10 cellular contexts compared by ENCODE assay signal in the genomic region with DNA sequence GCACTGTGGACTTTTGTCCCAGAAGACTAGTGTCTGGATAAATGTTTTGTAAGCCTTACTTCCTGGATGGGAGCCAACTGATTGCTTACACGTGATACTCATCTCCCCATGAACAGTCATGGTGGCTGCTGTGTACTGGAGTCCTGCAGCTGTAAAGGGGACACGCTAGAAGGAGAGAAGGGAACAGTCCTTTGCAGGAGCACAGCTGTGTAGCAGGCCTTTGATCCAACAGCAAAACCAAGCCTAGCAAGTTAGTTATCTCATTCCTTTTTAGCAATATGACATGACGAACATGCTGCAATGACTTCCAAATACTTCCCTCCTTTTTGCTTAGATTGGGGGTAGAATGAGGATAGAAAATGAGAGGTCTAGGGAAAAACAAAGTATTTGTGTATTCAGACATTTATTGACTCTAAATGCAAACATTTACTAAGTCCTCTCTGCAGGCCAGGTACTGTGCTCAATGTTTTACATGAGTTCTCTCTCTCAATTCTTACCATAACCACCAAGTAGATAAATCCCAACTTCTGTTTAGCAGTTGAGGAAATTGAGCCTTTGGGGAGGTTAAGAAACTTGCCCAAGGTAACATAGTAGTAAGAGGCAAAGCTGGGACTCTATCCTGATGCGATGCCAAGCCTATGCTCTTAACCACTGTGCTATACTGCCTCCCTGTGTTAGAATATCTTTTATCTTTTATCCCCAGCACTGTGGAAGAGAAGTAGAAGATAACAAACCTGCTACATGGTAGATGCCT. TPM values are rescaled to one million over a fixed set of nuclear protein-coding genes. Genes with fewer than 3 reads are reported as not detected.
DNase-seq lines count a peak whose midpoint lies in the region; ATAC-seq and TF ChIP-seq lines count a peak whose summit lies in the region.
"Had no signal": no experiment of that assay in that cellular context is flagged by ENCODE, and none has a peak within 500 bp of the region (broad histone marks: within the 10 kb centered on the region; RNA-seq: fewer than 3 reads in every experiment).

No MANE protein-coding gene starts in this region.

- H3K27me3 Mint-ChIP-seq in chondrocyte (ENCODE audit: low read depth) (no peaks in the 10 kb centered on the region), immature natural killer cell (ENCODE audit: low read depth in 3 of 3) (peaks cover 1 to 8% (median 2%) of the 10 kb centered on the region in 3 donors)

- H3K27ac ChIP-seq in HEK293 (ENCODE audit: extremely low read depth, low read depth, low read length) = no peak overlapping the region
- H3K27ac ChIP-seq: SJSA1 had no signal

- H3K4me1 Mint-ChIP-seq in chondrocyte (ENCODE audit: low read depth) (peaks cover 20% of the 10 kb centered on the region), immature natural killer cell (no peaks in the 10 kb centered on the region)

- POLR2A ChIA-PET in HEK293 (lab: Yijun Ruan, JAX) = no interaction called here

- peaks cover 19% of the 10 kb centered on the region for H3K4me1 ChIP-seq in HEK293 (ENCODE audit: control insufficient read depth, insufficient read depth, low read length)

- no peak overlapping the region for H3K4me3 Mint-ChIP-seq in chondrocyte (ENCODE audit: unreplicated experiment)
- no peak overlapping the region for H3K4me3 Mint-ChIP-seq in immature natural killer cell

- peak; percentile 60 for TF ChIP-seq CTCF in HEK293 (tag by site-specific recombination; IDR thresholded peaks at IDR 0.05)
- TF ChIP-seq CTCF in chondrocyte (IDR thresholded peaks at IDR 0.05) = peak; percentile 76

- H3K36me3 ChIP-seq in HEK293 (ENCODE audit: control insufficient read depth in 2 of 2, insufficient read depth in 1 of 2, low read length in 2 of 2) = no peaks in the 10 kb centered on the region
- H3K36me3 ChIP-seq: neutrophil, SJSA1 had no signal

- no peaks in the 10 kb centered on the region for H3K36me3 Mint-ChIP-seq in chondrocyte (ENCODE audit: low read depth)
- H3K36me3 Mint-ChIP-seq in immature natural killer cell = no peaks in the 10 kb centered on the region

- H3K4me3 ChIP-seq in HEK293 (ENCODE audit: low read depth, low read length) = no peak overlapping the region
- H3K4me3 ChIP-seq: SJSA1 had no signal

- no peak overlapping the region for H3K27ac Mint-ChIP-seq in chondrocyte (ENCODE audit: unreplicated experiment)
- no peak overlapping the region for H3K27ac Mint-ChIP-seq in immature natural killer cell

- no peaks in the 10 kb centered on the region for H3K9me3 Mint-ChIP-seq in chondrocyte (ENCODE audit: low read depth)
- H3K9me3 Mint-ChIP-seq in immature natural killer cell = no peaks in the 10 kb centered on the region

- CTCF ChIA-PET in HEK293 (lab: Yijun Ruan, JAX) = interaction anchor here (0.6 to 1.4 kb wide), 6 partner anchors 20 to 593 kb away, joined by 3 to 4 read pairs (median 3); no protein-coding TSS in a partner anchor

- ATAC-seq in HG03520 (IDR thresholded peaks at IDR 0.05; ENCODE audit: unreplicated experiment) (no peak), GM19463 (IDR thresholded peaks at IDR 0.05; ENCODE audit: unreplicated experiment) (no peak)

- DNase-seq in DMS153 treated with DMSO at 0.1 percent for 48 hours (lab: John Stamatoyannopoulos, UW; ENCODE audit: unreplicated experiment) = peak; percentile 50
- peak; percentile 15 for DNase-seq in NCI-H82 treated with DMSO at 0.1 percent for 48 hours (lab: John Stamatoyannopoulos, UW; ENCODE audit: unreplicated experiment)
- DNase-seq in chondrocyte (ENCODE audit: low spot score) = no peak
- peak; percentile 62 to 66 for DNase-seq in lung microvascular endothelial cell (ENCODE audit: low read depth in 2 of 2)
- no peak for DNase-seq in immature natural killer cell

- H3K9me3 ChIP-seq in HEK293 (ENCODE audit: control insufficient read depth, insufficient read depth, low read depth, low read length) = no peaks in the 10 kb centered on the region
- H3K9me3 ChIP-seq: neutrophil, SJSA1 had no signal

TF ChIP-seq in HEK293, 187 proteins besides CTCF, POLR2A, EP300 and RAD21:
- 0 out of 2 replicates have a peak, but pooled peaks have one; percentile 26 for TF ChIP-seq ZNF654 (tag by site-specific recombination; IDR thresholded peaks at IDR 0.05; ENCODE audit: low read depth)
- TF ChIP-seq, protein P1, sequence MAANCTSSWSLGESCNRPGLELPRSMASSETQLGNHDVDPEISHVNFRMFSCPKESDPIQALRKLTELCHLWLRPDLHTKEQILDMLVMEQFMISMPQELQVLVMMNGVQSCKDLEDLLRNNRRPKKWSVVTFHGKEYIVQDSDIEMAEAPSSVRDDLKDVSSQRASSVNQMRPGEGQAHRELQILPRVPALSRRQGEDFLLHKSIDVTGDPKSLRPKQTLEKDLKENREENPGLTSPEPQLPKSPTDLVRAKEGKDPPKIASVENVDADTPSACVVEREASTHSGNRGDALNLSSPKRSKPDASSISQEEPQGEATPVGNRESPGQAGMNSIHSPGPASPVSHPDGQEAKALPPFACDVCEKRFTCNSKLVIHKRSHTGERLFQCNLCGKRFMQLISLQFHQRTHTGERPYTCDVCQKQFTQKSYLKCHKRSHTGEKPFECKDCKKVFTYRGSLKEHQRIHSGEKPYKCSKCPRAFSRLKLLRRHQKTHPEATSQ (tag by site-specific recombination; IDR thresholded peaks at IDR 0.05) = no peak

RNA-seq across cellular contexts. Expression of a gene that starts 55.4 kb away (rescaled TPM):
- total RNA-seq in chondrocyte (0.05 TPM in 1 of 3 replicates, not detected in the others), lung microvascular endothelial cell (under 0.01 and 0.20 TPM in 2 replicates)
- under 1 TPM; 0.04 to 0.37 (median 0.13) TPM for polyA plus RNA-seq in immature natural killer cell
- total RNA-seq: SJSA1 had no signal

Comparison
In these comparisons a context has a peak if more than half of its experiments do, and no peak if none do; other contexts are left out.
1. DNase-seq: peak in DMS153 treated with DMSO at 0.1 percent for 48 hours (single experiment), NCI-H82 treated with DMSO at 0.1 percent for 48 hours (single experiment) and lung microvascular endothelial cell (2 of 2); none in chondrocyte (single experiment) and immature natural killer cell (0 of 3).